ENCODE assay signal across 8 cellular contexts in the genomic region with DNA sequence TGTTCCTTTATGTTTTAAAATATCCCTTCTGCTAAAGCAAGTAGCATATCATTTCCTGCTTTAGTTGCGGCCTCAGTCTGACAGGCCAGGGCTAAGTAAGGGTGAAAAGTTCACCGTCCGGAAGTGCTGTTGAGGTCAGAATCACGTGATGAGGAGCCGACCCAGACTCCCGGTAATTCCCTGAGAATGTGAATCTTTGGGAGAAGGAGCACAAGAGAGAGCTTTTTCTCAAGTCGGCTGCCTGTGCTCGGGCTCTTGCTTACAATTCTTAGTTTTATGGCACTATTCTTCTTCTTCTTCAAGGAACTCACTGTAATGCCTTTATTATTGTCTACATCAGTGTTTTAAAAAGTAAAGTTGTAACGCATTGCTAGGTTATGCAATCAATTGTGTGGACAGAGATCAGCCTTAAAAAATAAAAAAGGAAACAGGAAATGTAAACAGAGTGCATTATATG.
DNase-seq lines count a peak whose midpoint lies in the region; ATAC-seq, FAIRE-seq and TF ChIP-seq lines count a peak whose summit lies in the region.

No MANE protein-coding gene starts in this region.

- TF ChIP-seq CTCF in RWPE2 (IDR thresholded peaks at IDR 0.05; ENCODE audit: poor library complexity, severe bottlenecking) (no peak), epithelial cell of esophagus (IDR thresholded peaks at IDR 0.05; ENCODE audit: insufficient read depth, low read depth, low read length, missing control alignments) (no peak)

- H3K9me3 ChIP-seq in RWPE2 (ENCODE audit: severe bottlenecking) (no peaks in the 10 kb centered on the region), muscle layer of duodenum (ENCODE audit: control insufficient read depth in 1 of 2, low read length in 2 of 2) (no peaks in the 10 kb centered on the region)

- H3K4me3 ChIP-seq in RWPE2 (ENCODE audit: severe bottlenecking) (no peak overlapping the region), epithelial cell of esophagus (ENCODE audit: low read length) (no peak overlapping the region), muscle layer of duodenum (ENCODE audit: low read depth in 1 of 2, low read length in 2 of 2) (peak overlapping the region; percentile 40 to 60)

- H3K27ac ChIP-seq in RWPE2 (ENCODE audit: poor library complexity, severe bottlenecking) (peak overlapping the region; percentile 36), muscle layer of duodenum (ENCODE audit: low read length) (peak overlapping the region; percentile 89)

- H3K4me1 ChIP-seq in RWPE2 (ENCODE audit: insufficient read depth, poor library complexity, severe bottlenecking): peaks cover 21% of the 10 kb centered on the region
- peaks cover 0 to 11% of the 10 kb centered on the region in 2 donors for H3K4me1 ChIP-seq in muscle layer of duodenum (ENCODE audit: control insufficient read depth in 1 of 2, insufficient read depth in 2 of 2, low read length in 2 of 2)

- H3K27me3 ChIP-seq in RWPE2 (ENCODE audit: insufficient read depth, poor library complexity, severe bottlenecking) (no peaks in the 10 kb centered on the region), muscle layer of duodenum (ENCODE audit: low read depth, low read length) (no peaks in the 10 kb centered on the region)

- FAIRE-seq in GM18507 (lab: Jason Lieb, UNC): peak; percentile 52

- peak; percentile 80 for ATAC-seq in HG03095 (IDR thresholded peaks at IDR 0.05; ENCODE audit: unreplicated experiment)
- peak; percentile 82 for ATAC-seq in RWPE2 (ENCODE audit: low read depth)

- DNase-seq in 8988T: peak; percentile 15
- DNase-seq in GM18507 (ENCODE audit: extremely low spot score, insufficient read length, low read depth): no peak
- DNase-seq in RWPE2 (ENCODE audit: low spot score): no peak
- DNase-seq in epithelial cell of esophagus (ENCODE audit: low read depth): peak; percentile 72
- no peak for DNase-seq in NCI-H524 treated with DMSO at 0.1 percent for 48 hours (lab: John Stamatoyannopoulos, UW)
- no peak for DNase-seq in NCI-H526 treated with DMSO at 0.1 percent for 48 hours (lab: John Stamatoyannopoulos, UW)

- no peaks in the 10 kb centered on the region for H3K36me3 ChIP-seq in RWPE2 (ENCODE audit: low read depth)
- H3K36me3 ChIP-seq in muscle layer of duodenum (ENCODE audit: control insufficient read depth in 1 of 2, insufficient read depth in 2 of 2, low read length in 2 of 2): no peaks in the 10 kb centered on the region

Comparison
In these comparisons a context has a peak if more than half of its experiments do, and no peak if none do; other contexts are left out.
1. DNase-seq: peak in 8988T (single experiment) and epithelial cell of esophagus (single experiment); none in GM18507 (single experiment), RWPE2 (single experiment), NCI-H524 treated with DMSO at 0.1 percent for 48 hours (single experiment) and NCI-H526 treated with DMSO at 0.1 percent for 48 hours (single experiment).
2. H3K4me3 ChIP-seq: peak in muscle layer of duodenum (2 of 2); none in RWPE2 (single experiment) and epithelial cell of esophagus (single experiment).